In genomic region chr3:120182613-120183524, GRCh38 we compare ENCODE assay signal across 11 cellular contexts.
A peak's percentile ranks its signal among the peaks of the same experiment; 100 is the strongest.
DNase-seq lines count a peak whose midpoint lies in the region; ATAC-seq and TF ChIP-seq lines count a peak whose summit lies in the region.
"Had no signal": no experiment of that assay in that cellular context is flagged by ENCODE, and none has a peak within 500 bp of the region (broad histone marks: within the 10 kb centered on the region; RNA-seq: fewer than 3 reads in every experiment).

No MANE protein-coding gene starts in this region.

- H3K36me3 ChIP-seq in BJ (ENCODE audit: control insufficient read depth, insufficient read depth, low read length), result no peaks in the 10 kb centered on the region

- DNase-seq in BJ (ENCODE audit: low read depth) (no peak), HFF-Myc (ENCODE audit: extremely low read depth, low read depth) (no peak), astrocyte of the spinal cord (ENCODE audit: low read depth, low spot score) (peak; percentile 52), left colon (no peak), SKM-1 (lab: John Stamatoyannopoulos, UW; ENCODE audit: unreplicated experiment) (no peak)
- DNase-seq: activated naive CD4-positive, alpha-beta T cell treated with anti-CD3 and anti-CD28 coated beads, Interleukin-2, amount 50 U/mL, for 16 hours; naive B cell; NCI-H2029 had no signal

- in situ Hi-C loops in astrocyte of the spinal cord (cut with HindIII; ENCODE audit: low sequenced_read_pairs), result no loop called here

- H3K27me3 ChIP-seq in BJ (ENCODE audit: control insufficient read depth, insufficient read depth, low read length), result no peaks in the 10 kb centered on the region

- ATAC-seq in left colon (peak; percentile 52), GM21825 (IDR thresholded peaks at IDR 0.05; ENCODE audit: unreplicated experiment) (no peak), HG03175 (IDR thresholded peaks at IDR 0.05; ENCODE audit: unreplicated experiment) (no peak), HG03196 (IDR thresholded peaks at IDR 0.05; ENCODE audit: unreplicated experiment) (no peak)

- H3K4me3 ChIP-seq in BJ (ENCODE audit: low read depth, low read length) (no peak overlapping the region), HFF-Myc (replicated peaks; ENCODE audit: low read depth, low read length) (no peak overlapping the region), astrocyte of the spinal cord (ENCODE audit: low read depth, low read length) (no peak overlapping the region)

- peak; percentile 48 for TF ChIP-seq CTCF in BJ (IDR thresholded peaks at IDR 0.05; ENCODE audit: insufficient read depth, low read depth, low read length)
- TF ChIP-seq CTCF in HFF-Myc (IDR thresholded peaks at IDR 0.05; ENCODE audit: low read depth, low read length, missing control alignments), result peak; percentile 37
- peak; percentile 46 for TF ChIP-seq CTCF in astrocyte of the spinal cord (IDR thresholded peaks at IDR 0.05; ENCODE audit: low read depth, low read length)

- intact Hi-C loops in left colon (cut with DNase I, micrococcal nuclease), result loop anchor here in 1 of 2 donors (10.0 kb wide), 1 partner anchor 298 kb away; no protein-coding TSS in a partner anchor

- POLR2A ChIA-PET in BJ (lab: Charles Lee), result no interaction called here

- CTCF ChIA-PET in BJ (lab: Yijun Ruan, JAX), result interaction anchor here (0.8 to 4.6 kb wide), 12 partner anchors 10 to 369 kb away, joined by 3 to 42 read pairs (median 3); partner anchors contain the start of gene GSK3B
